ENCODE assay signal across 1 cellular context in genomic region chr21:32559004-32559610, GRCh38.
TF ChIP-seq lines count a peak whose summit lies in the region.

No MANE protein-coding gene starts in this region.

TF ChIP-seq in K562, 482 proteins besides CTCF, POLR2A, EP300 and RAD21 (continues in another document):
- TF ChIP-seq ARID4B (CRISPR knock-in tag; IDR thresholded peaks at IDR 0.05) (no peak), SREBF1 (IDR thresholded peaks at IDR 0.05; ENCODE audit: borderline replicate concordance, low read depth, low read length) (no peak), ZNF324 (CRISPR knock-in tag; IDR thresholded peaks at IDR 0.05) (no peak), FOXJ2 (tag; IDR thresholded peaks at IDR 0.05) (no peak), SRSF1 (IDR thresholded peaks at IDR 0.05; ENCODE audit: low read depth, low read length) (no peak), MECOM (CRISPR knock-in tag; IDR thresholded peaks at IDR 0.05) (no peak), ZNF592 (IDR thresholded peaks at IDR 0.05) (peak; percentile 71), TSC22D4 (tag; IDR thresholded peaks at IDR 0.05) (no peak), FIP1L1 (IDR thresholded peaks at IDR 0.05; ENCODE audit: low read depth, low read length, poor library complexity, severe bottlenecking) (no peak), PTTG1 (tag; IDR thresholded peaks at IDR 0.05; ENCODE audit: low read depth) (no peak), CBX2 (IDR thresholded peaks at IDR 0.05; ENCODE audit: insufficient read depth, low read length, poor library complexity, severe bottlenecking) (no peak), CBFB (CRISPR knock-in tag; IDR thresholded peaks at IDR 0.05) (no peak), ATF3 (IDR thresholded peaks at IDR 0.05) (no peak), ATF3 (CRISPR knock-in tag; conservative IDR thresholded peaks at IDR 0.05) (no peak), NR1H2 (CRISPR knock-in tag; IDR thresholded peaks at IDR 0.05) (no peak), DDX20 (tag; IDR thresholded peaks at IDR 0.05; ENCODE audit: low read depth) (no peak), TAL1 (IDR thresholded peaks at IDR 0.05) (no peak), NELFE (IDR thresholded peaks at IDR 0.05; ENCODE audit: insufficient read depth, insufficient read length) (no peak), SREBF2 (CRISPR knock-in tag; IDR thresholded peaks at IDR 0.05) (no peak), NFIC (IDR thresholded peaks at IDR 0.05) (peak; percentile 73), ZNF311 (CRISPR knock-in tag; IDR thresholded peaks at IDR 0.05) (no peak), NCOA6 (IDR thresholded peaks at IDR 0.05) (no peak), XRCC3 (IDR thresholded peaks at IDR 0.05) (no peak), IRF9 (tag; IDR thresholded peaks at IDR 0.05) (peak; percentile 17; the same call in 1 of the 2 replicates), ZNF586 (CRISPR knock-in tag; conservative IDR thresholded peaks at IDR 0.05) (no peak), ZNF318 (IDR thresholded peaks at IDR 0.05; ENCODE audit: borderline replicate concordance in 1 of 2, low read depth in 1 of 2) (no peak), E2F4 (CRISPR knock-in tag; IDR thresholded peaks at IDR 0.05; ENCODE audit: low read depth) (no peak), DACH1 (IDR thresholded peaks at IDR 0.05; ENCODE audit: partially characterized antibody) (no peak), NR4A1 (CRISPR knock-in tag; IDR thresholded peaks at IDR 0.05) (no peak), NR4A1 (tag; IDR thresholded peaks at IDR 0.05) (0 out of 2 replicates have a peak, but pooled peaks have one; percentile 37), NFRKB (IDR thresholded peaks at IDR 0.05; ENCODE audit: low read depth) (no peak), NR2C1 (IDR thresholded peaks at IDR 0.05) (no peak), NR2C1 (tag; IDR thresholded peaks at IDR 0.05) (0 out of 2 replicates have a peak, but pooled peaks have one; percentile 8), ZNF778 (CRISPR knock-in tag; IDR thresholded peaks at IDR 0.05) (no peak), ARID1B (IDR thresholded peaks at IDR 0.05) (no peak), MEF2D (tag; conservative IDR thresholded peaks at IDR 0.05; ENCODE audit: low read depth) (no peak), ARNT (IDR thresholded peaks at IDR 0.05) (no peak), SAFB (IDR thresholded peaks at IDR 0.05; ENCODE audit: borderline replicate concordance, low read depth, low read length) (no peak), PHB2 (IDR thresholded peaks at IDR 0.05; ENCODE audit: low read depth) (no peak), BMI1 (IDR thresholded peaks at IDR 0.05; ENCODE audit: low read length) (0 out of 2 replicates have a peak, but pooled peaks have one; percentile 53), ZNF644 (tag; IDR thresholded peaks at IDR 0.05; ENCODE audit: low read depth) (peak; percentile 60; the same call in 1 of the 2 replicates), THRA (IDR thresholded peaks at IDR 0.05) (no peak), PHTF2 (CRISPR knock-in tag; IDR thresholded peaks at IDR 0.05) (no peak), JUND (IDR thresholded peaks at IDR 0.05; ENCODE audit: borderline replicate concordance, low read depth, low read length) (no peak), JUND (tag; IDR thresholded peaks at IDR 0.05; ENCODE audit: borderline replicate concordance, low read depth, low read length) (no peak), CREB1 (IDR thresholded peaks at IDR 0.05) (no peak), CREB1 (CRISPR knock-in tag; IDR thresholded peaks at IDR 0.05) (no peak), YY1 (IDR thresholded peaks at IDR 0.05; ENCODE audit: borderline replicate concordance in 1 of 3, control insufficient read depth in 1 of 3, extremely low read depth in 1 of 3, insufficient read depth in 3 of 3, insufficient read length in 1 of 3, insufficient replicate concordance in 2 of 3, low read depth in 1 of 3, low read length in 2 of 3) (peak in 1 of 3 experiments; percentile 85), ZNF785 (CRISPR knock-in tag; IDR thresholded peaks at IDR 0.05) (no peak)
